In the genomic region with DNA sequence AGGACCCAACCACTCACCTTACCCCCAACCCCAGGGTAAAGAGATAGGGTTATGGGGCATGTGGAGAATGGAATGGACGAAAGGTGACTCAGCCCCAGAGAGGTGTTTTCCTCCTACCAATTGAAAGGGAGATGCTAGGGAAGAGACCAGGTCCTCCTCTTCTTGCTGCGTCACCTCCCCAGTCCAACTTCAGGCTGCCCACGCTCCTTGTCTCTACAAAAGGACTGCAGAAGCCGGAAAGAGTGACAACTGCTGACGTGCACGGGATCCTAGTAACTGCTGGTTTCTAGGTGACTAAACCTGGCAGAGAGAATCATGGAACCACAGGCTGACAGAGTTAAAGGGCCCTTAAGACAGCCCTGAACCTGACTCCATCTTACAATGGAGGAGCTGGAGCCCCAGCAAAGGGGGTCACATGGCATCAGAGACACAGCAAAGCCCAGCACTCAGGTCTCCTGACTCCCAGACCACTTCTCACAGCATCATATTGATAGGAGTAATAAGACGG, we compare ENCODE assay signal across 1 cellular context.
TF ChIP-seq lines count a peak whose summit lies in the region.

No MANE protein-coding gene starts in this region.

TF ChIP-seq in K562, 482 proteins besides CTCF, POLR2A, EP300 and RAD21 (continued from another document and continues in another):
- TF ChIP-seq SREBF1 (IDR thresholded peaks at IDR 0.05; ENCODE audit: borderline replicate concordance, low read depth, low read length) (no peak), CREM (IDR thresholded peaks at IDR 0.05; ENCODE audit: low read depth) (peak; percentile 85), XRCC4 (IDR thresholded peaks at IDR 0.05; ENCODE audit: extremely low read depth, insufficient read depth, insufficient read length) (no peak), LEF1 (IDR thresholded peaks at IDR 0.05) (no peak), NFE2 (IDR thresholded peaks at IDR 0.05; ENCODE audit: low read depth) (peak; percentile 76), NUFIP1 (IDR thresholded peaks at IDR 0.05; ENCODE audit: partially characterized antibody) (no peak), ZFP30 (CRISPR knock-in tag; IDR thresholded peaks at IDR 0.05; ENCODE audit: borderline replicate concordance) (no peak), ATF1 (CRISPR knock-in tag; IDR thresholded peaks at IDR 0.05) (no peak), ATF1 (tag; IDR thresholded peaks at IDR 0.05) (peak; percentile 75), JUND (IDR thresholded peaks at IDR 0.05; ENCODE audit: borderline replicate concordance, low read depth, low read length) (peak; percentile 34; the same call in 1 of the 2 replicates), JUND (tag; IDR thresholded peaks at IDR 0.05; ENCODE audit: borderline replicate concordance, low read depth, low read length) (no peak), ARID2 (IDR thresholded peaks at IDR 0.05) (no peak), MAFG (tag; conservative IDR thresholded peaks at IDR 0.05) (peak; percentile 70), ZNF24 (IDR thresholded peaks at IDR 0.05) (no peak), MAFK (IDR thresholded peaks at IDR 0.05; ENCODE audit: low read length) (peak; percentile 52; the same call in 1 of the 2 replicates), ATF7 (IDR thresholded peaks at IDR 0.05) (no peak), ZBTB17 (CRISPR knock-in tag; IDR thresholded peaks at IDR 0.05) (0 out of 2 replicates have a peak, but pooled peaks have one; percentile 5), EHMT2 (IDR thresholded peaks at IDR 0.05) (no peak), SRSF9 (IDR thresholded peaks at IDR 0.05; ENCODE audit: borderline replicate concordance, low read depth, low read length) (no peak), NFRKB (IDR thresholded peaks at IDR 0.05; ENCODE audit: low read depth) (no peak; the same call in 1 of the 2 replicates), HNRNPL (IDR thresholded peaks at IDR 0.05; ENCODE audit: low read depth, low read length) (no peak), ZNF165 (CRISPR knock-in tag; IDR thresholded peaks at IDR 0.05; ENCODE audit: borderline replicate concordance) (no peak), BACH1 (tag; IDR thresholded peaks at IDR 0.05) (peak; percentile 55; the same call in 1 of the 2 replicates), ZEB2 (IDR thresholded peaks at IDR 0.05) (peak; percentile 59; the same call in 1 of the 2 replicates), SAFB (IDR thresholded peaks at IDR 0.05; ENCODE audit: borderline replicate concordance, low read depth, low read length) (no peak), ETV1 (tag; conservative IDR thresholded peaks at IDR 0.05; ENCODE audit: low read depth) (peak; percentile 31; the same call in 1 of the 2 replicates), YBX1 (IDR thresholded peaks at IDR 0.05) (no peak), C11orf30 (IDR thresholded peaks at IDR 0.05; ENCODE audit: low read depth) (peak; percentile 81), EGR1 (conservative IDR thresholded peaks at IDR 0.05) (peak; percentile 62), ZNF668 (CRISPR knock-in tag; IDR thresholded peaks at IDR 0.05) (peak; percentile 16; the same call in 1 of the 2 replicates), CCAR2 (IDR thresholded peaks at IDR 0.05; ENCODE audit: low read depth, low read length) (no peak), RBM34 (IDR thresholded peaks at IDR 0.05; ENCODE audit: borderline replicate concordance, insufficient read depth, low read length) (no peak), KDM2B (CRISPR knock-in tag; IDR thresholded peaks at IDR 0.05) (no peak), YY1 (IDR thresholded peaks at IDR 0.05; ENCODE audit: borderline replicate concordance in 1 of 3, control insufficient read depth in 1 of 3, extremely low read depth in 1 of 3, insufficient read depth in 3 of 3, insufficient read length in 1 of 3, insufficient replicate concordance in 2 of 3, low read depth in 1 of 3, low read length in 2 of 3) (peak in 2 of 3 experiments; percentile 10 to 61), LCOR (CRISPR knock-in tag; IDR thresholded peaks at IDR 0.05) (0 out of 2 replicates have a peak, but pooled peaks have one; percentile 4), RFX1 (IDR thresholded peaks at IDR 0.05) (peak; percentile 85), ZNF239 (CRISPR knock-in tag; IDR thresholded peaks at IDR 0.05) (peak; percentile 76), DACH1 (IDR thresholded peaks at IDR 0.05; ENCODE audit: partially characterized antibody) (no peak), ZFPM2 (CRISPR knock-in tag; IDR thresholded peaks at IDR 0.05) (no peak), ZNF316 (IDR thresholded peaks at IDR 0.05) (peak; percentile 77), PHF8 (IDR thresholded peaks at IDR 0.05; ENCODE audit: borderline replicate concordance, low read length) (peak; percentile 19; the same call in 1 of the 2 replicates), RBM22 (IDR thresholded peaks at IDR 0.05; ENCODE audit: low read depth, low read length, poor library complexity, severe bottlenecking) (no peak), CREB1 (IDR thresholded peaks at IDR 0.05) (peak; percentile 48; the same call in 1 of the 2 replicates), CREB1 (CRISPR knock-in tag; IDR thresholded peaks at IDR 0.05) (peak; percentile 62), MYNN (IDR thresholded peaks at IDR 0.05) (peak; percentile 83; the same call in 1 of the 2 replicates), MYNN (CRISPR knock-in tag; IDR thresholded peaks at IDR 0.05) (no peak), FOSL1 (tag; conservative IDR thresholded peaks at IDR 0.05) (peak; percentile 73)
- TF ChIP-seq, protein P1, sequence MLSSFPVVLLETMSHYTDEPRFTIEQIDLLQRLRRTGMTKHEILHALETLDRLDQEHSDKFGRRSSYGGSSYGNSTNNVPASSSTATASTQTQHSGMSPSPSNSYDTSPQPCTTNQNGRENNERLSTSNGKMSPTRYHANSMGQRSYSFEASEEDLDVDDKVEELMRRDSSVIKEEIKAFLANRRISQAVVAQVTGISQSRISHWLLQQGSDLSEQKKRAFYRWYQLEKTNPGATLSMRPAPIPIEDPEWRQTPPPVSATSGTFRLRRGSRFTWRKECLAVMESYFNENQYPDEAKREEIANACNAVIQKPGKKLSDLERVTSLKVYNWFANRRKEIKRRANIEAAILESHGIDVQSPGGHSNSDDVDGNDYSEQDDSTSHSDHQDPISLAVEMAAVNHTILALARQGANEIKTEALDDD (IDR thresholded peaks at IDR 0.05), result peak; percentile 67
- TF ChIP-seq, protein P2, sequence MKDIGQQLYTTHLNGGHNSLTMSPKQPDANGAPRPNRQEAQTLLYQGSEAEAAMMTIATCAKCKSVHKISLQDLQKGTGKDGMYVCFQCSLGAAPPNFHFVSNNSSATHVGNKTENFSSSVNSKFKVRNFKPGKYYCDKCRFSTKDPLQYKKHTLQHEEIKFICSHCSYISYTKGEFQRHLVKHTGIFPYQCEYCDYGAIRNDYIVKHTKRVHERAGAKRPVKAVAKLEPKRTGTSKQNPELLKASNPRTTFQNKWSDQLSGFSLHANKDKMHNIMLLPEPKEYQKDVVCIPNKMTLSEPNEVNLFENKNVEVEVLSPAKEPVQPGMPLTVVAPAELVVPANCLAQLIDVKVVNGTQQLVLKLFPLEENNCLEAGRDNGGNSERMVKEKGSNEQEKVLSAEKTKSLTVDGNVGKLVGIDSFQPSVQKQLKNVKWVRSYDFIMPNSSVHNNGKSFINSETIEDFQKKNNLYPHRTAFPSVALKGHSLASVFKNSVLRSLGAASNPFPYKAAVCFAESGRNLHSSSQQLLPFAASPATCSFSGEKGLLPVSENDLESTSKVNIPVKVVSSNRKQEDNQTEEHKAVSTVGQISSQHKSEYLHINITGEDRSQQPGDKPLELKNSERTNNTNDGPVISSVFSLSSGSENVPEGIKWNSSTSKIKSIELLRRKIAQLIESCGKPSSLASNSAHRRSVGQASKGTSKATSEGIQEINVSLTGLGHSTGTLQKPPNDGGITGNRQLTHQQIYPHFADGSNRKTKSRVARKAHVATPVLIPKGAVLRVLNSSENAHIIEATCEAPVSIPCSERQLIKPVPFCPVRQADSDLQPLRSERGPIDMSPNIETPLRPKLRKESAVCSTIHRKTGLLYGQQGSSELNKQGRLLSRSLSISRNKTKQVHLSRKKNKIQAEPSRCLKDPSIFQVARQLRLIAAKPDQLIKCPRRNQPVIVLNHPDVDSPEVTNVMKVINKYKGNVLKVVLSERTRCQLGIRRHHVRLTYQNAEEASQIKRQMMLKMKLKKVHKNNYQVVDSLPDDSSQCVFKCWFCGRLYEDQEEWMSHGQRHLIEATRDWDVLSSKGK (CRISPR knock-in tag; IDR thresholded peaks at IDR 0.05), result no peak
- TF ChIP-seq, protein P3, sequence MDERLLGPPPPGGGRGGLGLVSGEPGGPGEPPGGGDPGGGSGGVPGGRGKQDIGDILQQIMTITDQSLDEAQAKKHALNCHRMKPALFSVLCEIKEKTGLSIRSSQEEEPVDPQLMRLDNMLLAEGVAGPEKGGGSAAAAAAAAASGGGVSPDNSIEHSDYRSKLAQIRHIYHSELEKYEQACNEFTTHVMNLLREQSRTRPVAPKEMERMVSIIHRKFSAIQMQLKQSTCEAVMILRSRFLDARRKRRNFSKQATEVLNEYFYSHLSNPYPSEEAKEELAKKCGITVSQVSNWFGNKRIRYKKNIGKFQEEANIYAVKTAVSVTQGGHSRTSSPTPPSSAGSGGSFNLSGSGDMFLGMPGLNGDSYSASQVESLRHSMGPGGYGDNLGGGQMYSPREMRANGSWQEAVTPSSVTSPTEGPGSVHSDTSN (CRISPR knock-in tag; IDR thresholded peaks at IDR 0.05; ENCODE audit: low read depth), result no peak
- TF ChIP-seq, protein P3 (tag; conservative IDR thresholded peaks at IDR 0.05; ENCODE audit: low read depth), result 0 out of 2 replicates have a peak, but pooled peaks have one; percentile 7
- TF ChIP-seq, protein P4, sequence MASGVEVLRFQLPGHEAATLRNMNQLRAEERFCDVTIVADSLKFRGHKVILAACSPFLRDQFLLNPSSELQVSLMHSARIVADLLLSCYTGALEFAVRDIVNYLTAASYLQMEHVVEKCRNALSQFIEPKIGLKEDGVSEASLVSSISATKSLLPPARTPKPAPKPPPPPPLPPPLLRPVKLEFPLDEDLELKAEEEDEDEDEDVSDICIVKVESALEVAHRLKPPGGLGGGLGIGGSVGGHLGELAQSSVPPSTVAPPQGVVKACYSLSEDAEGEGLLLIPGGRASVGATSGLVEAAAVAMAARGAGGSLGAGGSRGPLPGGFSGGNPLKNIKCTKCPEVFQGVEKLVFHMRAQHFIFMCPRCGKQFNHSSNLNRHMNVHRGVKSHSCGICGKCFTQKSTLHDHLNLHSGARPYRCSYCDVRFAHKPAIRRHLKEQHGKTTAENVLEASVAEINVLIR (CRISPR knock-in tag; IDR thresholded peaks at IDR 0.05), result peak; percentile 45; the same call in 1 of the 2 replicates
- TF ChIP-seq, protein P5, sequence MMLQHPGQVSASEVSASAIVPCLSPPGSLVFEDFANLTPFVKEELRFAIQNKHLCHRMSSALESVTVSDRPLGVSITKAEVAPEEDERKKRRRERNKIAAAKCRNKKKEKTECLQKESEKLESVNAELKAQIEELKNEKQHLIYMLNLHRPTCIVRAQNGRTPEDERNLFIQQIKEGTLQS (IDR thresholded peaks at IDR 0.05), result peak; percentile 65
- TF ChIP-seq, protein P5 (CRISPR knock-in tag; conservative IDR thresholded peaks at IDR 0.05), result no peak
- TF ChIP-seq, protein P6, sequence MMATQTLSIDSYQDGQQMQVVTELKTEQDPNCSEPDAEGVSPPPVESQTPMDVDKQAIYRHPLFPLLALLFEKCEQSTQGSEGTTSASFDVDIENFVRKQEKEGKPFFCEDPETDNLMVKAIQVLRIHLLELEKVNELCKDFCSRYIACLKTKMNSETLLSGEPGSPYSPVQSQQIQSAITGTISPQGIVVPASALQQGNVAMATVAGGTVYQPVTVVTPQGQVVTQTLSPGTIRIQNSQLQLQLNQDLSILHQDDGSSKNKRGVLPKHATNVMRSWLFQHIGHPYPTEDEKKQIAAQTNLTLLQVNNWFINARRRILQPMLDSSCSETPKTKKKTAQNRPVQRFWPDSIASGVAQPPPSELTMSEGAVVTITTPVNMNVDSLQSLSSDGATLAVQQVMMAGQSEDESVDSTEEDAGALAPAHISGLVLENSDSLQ (IDR thresholded peaks at IDR 0.05), result peak; percentile 82
- TF ChIP-seq, protein P7, sequence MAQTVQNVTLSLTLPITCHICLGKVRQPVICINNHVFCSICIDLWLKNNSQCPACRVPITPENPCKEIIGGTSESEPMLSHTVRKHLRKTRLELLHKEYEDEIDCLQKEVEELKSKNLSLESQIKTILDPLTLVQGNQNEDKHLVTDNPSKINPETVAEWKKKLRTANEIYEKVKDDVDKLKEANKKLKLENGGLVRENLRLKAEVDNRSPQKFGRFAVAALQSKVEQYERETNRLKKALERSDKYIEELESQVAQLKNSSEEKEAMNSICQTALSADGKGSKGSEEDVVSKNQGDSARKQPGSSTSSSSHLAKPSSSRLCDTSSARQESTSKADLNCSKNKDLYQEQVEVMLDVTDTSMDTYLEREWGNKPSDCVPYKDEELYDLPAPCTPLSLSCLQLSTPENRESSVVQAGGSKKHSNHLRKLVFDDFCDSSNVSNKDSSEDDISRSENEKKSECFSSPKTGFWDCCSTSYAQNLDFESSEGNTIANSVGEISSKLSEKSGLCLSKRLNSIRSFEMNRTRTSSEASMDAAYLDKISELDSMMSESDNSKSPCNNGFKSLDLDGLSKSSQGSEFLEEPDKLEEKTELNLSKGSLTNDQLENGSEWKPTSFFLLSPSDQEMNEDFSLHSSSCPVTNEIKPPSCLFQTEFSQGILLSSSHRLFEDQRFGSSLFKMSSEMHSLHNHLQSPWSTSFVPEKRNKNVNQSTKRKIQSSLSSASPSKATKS (CRISPR knock-in tag; IDR thresholded peaks at IDR 0.05), result no peak
